9 cellular contexts compared by ENCODE assay signal in the genomic region with DNA sequence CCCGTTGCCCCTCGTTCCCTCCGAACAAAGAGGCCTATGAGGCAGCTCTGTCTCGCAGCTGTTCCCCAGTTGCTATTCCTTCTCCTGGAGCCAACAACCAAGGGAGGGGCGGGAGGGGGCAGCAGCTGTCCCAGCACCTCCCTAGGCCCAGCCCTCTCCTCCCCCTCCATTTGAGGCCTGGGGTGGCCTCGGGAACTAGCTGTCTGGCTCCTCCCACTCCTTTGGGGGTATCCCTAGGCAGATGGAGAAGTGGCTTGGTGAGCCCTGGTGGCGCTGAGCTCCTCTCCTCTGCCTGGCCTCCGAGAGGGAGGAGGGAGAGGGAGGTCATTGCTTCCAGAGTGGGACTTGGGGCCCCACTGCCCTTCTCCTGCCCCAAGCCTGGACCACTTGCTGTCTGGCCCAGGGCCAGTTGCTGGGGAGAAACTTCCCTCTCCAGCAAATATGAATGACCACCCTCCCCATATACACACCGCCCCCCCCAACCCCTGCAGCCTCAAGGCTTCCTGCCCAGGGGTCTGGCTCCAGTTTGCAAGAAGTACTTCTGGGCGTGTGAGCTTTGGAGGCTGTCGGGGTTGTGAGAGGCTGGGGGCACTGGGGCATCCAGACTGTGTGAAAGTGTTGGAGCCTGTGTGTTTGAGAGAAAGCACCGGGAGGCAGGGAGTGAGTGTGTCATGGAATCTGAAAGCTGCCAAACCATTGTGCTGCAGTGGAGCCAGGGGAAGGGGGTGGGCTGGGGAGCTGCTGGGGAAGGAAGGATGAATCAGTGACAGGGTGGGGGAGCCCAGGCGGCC. TPM values are rescaled to one million over a fixed set of nuclear protein-coding genes. Genes with fewer than 3 reads are reported as not detected.
DNase-seq lines count a peak whose midpoint lies in the region; ATAC-seq and TF ChIP-seq lines count a peak whose summit lies in the region.
"Had no signal": no experiment of that assay in that cellular context is flagged by ENCODE, and none has a peak within 500 bp of the region (broad histone marks: within the 10 kb centered on the region; RNA-seq: fewer than 3 reads in every experiment).

No MANE protein-coding gene starts in this region.

- no peak overlapping the region for H3K4me3 Mint-ChIP-seq in natural killer cell treated with Interleukin-12 subunit alpha and Interleukin-12 subunit beta and Interleukin-15 and Interleukin-18, amount 100 ng/mL, for 72 hours

- H4K20me1 ChIP-seq in smooth muscle cell (ENCODE audit: low read depth): peaks cover 60% of the 10 kb centered on the region
- H4K20me1 ChIP-seq in MM.1S (ENCODE audit: insufficient read depth, low read length): no peaks in the 10 kb centered on the region

- H3K4me1 Mint-ChIP-seq in natural killer cell treated with Interleukin-12 subunit alpha and Interleukin-12 subunit beta and Interleukin-15 and Interleukin-18, amount 100 ng/mL, for 72 hours (ENCODE audit: low read depth in 2 of 2): peaks cover 0 to 8% of the 10 kb centered on the region in 2 donors

- H3K9ac ChIP-seq in iPS-15b (ENCODE audit: low read depth, low read length) (no peak overlapping the region), smooth muscle cell (ENCODE audit: low read depth) (peak overlapping the region; percentile 83), MM.1S (ENCODE audit: low read length) (no peak overlapping the region)
- H3K9ac ChIP-seq: parathyroid adenoma had no signal

- no peak for ATAC-seq in natural killer cell treated with Interleukin-12 subunit alpha and Interleukin-12 subunit beta and Interleukin-15 and Interleukin-18, amount 100 ng/mL, for 72 hours

- H3K4me2 ChIP-seq in smooth muscle cell (peak overlapping the region; percentile 91), MM.1S (ENCODE audit: low read depth, low read length) (no peak overlapping the region)

- TF ChIP-seq CTCF in smooth muscle cell (IDR thresholded peaks at IDR 0.05; ENCODE audit: borderline replicate concordance, insufficient read depth, poor library complexity, severe bottlenecking) (no peak), MM.1S (IDR thresholded peaks at IDR 0.05; ENCODE audit: low read length) (no peak)

- H3K27ac Mint-ChIP-seq in natural killer cell treated with Interleukin-12 subunit alpha and Interleukin-12 subunit beta and Interleukin-15 and Interleukin-18, amount 100 ng/mL, for 72 hours: no peak overlapping the region

- H3K36me3 ChIP-seq in iPS-15b (ENCODE audit: control insufficient read depth, insufficient read depth, low read length) (peaks cover 11% of the 10 kb centered on the region), smooth muscle cell (ENCODE audit: low read depth) (no peaks in the 10 kb centered on the region), MM.1S (replicated peaks; ENCODE audit: insufficient read depth, low read length) (no peaks in the 10 kb centered on the region)

- no peaks in the 10 kb centered on the region for H3K9me3 ChIP-seq in iPS-15b (ENCODE audit: control insufficient read depth, insufficient read depth, low read length)
- H3K9me3 ChIP-seq in smooth muscle cell (replicated peaks; ENCODE audit: low read depth): no peaks in the 10 kb centered on the region
- no peaks in the 10 kb centered on the region for H3K9me3 ChIP-seq in MM.1S (replicated peaks; ENCODE audit: insufficient read depth, low read length)

- H2AFZ ChIP-seq in smooth muscle cell (ENCODE audit: low read depth) (no peak overlapping the region), MM.1S (ENCODE audit: low read length) (no peak overlapping the region)
- H2AFZ ChIP-seq: parathyroid adenoma had no signal

- H3K36me3 Mint-ChIP-seq in natural killer cell treated with Interleukin-12 subunit alpha and Interleukin-12 subunit beta and Interleukin-15 and Interleukin-18, amount 100 ng/mL, for 72 hours: no peaks in the 10 kb centered on the region

- H3K79me2 ChIP-seq in smooth muscle cell (ENCODE audit: low read depth) (peaks cover 3% of the 10 kb centered on the region), MM.1S (ENCODE audit: low read length) (no peaks in the 10 kb centered on the region)
- H3K79me2 ChIP-seq: parathyroid adenoma had no signal

- H3K27me3 Mint-ChIP-seq in natural killer cell treated with Interleukin-12 subunit alpha and Interleukin-12 subunit beta and Interleukin-15 and Interleukin-18, amount 100 ng/mL, for 72 hours: peaks cover 8 to 9% of the 10 kb centered on the region in 2 donors

- H3K4me1 ChIP-seq in iPS-15b (ENCODE audit: control insufficient read depth, insufficient read depth, low read length): peaks cover 4% of the 10 kb centered on the region
- H3K4me1 ChIP-seq in smooth muscle cell (ENCODE audit: low read depth): peaks cover 45% of the 10 kb centered on the region
- no peaks in the 10 kb centered on the region; the same call in 1 of the 2 replicates for H3K4me1 ChIP-seq in MM.1S (ENCODE audit: low read length)

- H3K4me3 ChIP-seq in iPS-15b (ENCODE audit: low read depth, low read length): peak overlapping the region; percentile 63
- H3K4me3 ChIP-seq in smooth muscle cell: peak overlapping the region; percentile 81
- H3K4me3 ChIP-seq in MM.1S (ENCODE audit: low read length): no peak overlapping the region

- H3F3A ChIP-seq in smooth muscle cell (ENCODE audit: low read depth) (peaks cover 12% of the 10 kb centered on the region), MM.1S (ENCODE audit: insufficient read depth, low read length) (no peaks in the 10 kb centered on the region)

- WGBS in smooth muscle cell (ENCODE audit: low lambda C conversion rate): 15% methylated on average over 13 of the region's 13 CpGs

- no peaks in the 10 kb centered on the region for H3K9me3 Mint-ChIP-seq in natural killer cell treated with Interleukin-12 subunit alpha and Interleukin-12 subunit beta and Interleukin-15 and Interleukin-18, amount 100 ng/mL, for 72 hours

- H3K9me2 ChIP-seq in MM.1S (replicated peaks; ENCODE audit: insufficient read depth, low read length): no peaks in the 10 kb centered on the region

- H3K27me3 ChIP-seq in iPS-15b (ENCODE audit: control insufficient read depth, insufficient read depth, low read length): peaks cover 15% of the 10 kb centered on the region
- H3K27me3 ChIP-seq in smooth muscle cell (ENCODE audit: low read depth): no peaks in the 10 kb centered on the region
- H3K27me3 ChIP-seq in MM.1S (replicated peaks; ENCODE audit: insufficient read depth, low read length): peaks cover 49% of the 10 kb centered on the region

- DNase-seq in HPDE6-E6E7 (ENCODE audit: extremely low spot score) (peak; percentile 23), amygdala (lab: John Stamatoyannopoulos, UW) (peak in 54 of 56 donors; percentile 23 to 85 (median 62)), smooth muscle cell (lab: John Stamatoyannopoulos, UW; ENCODE audit: unreplicated experiment) (peak; percentile 57), amniotic stem cell (lab: John Stamatoyannopoulos, UW) (no peak), NCI-H1436 (lab: John Stamatoyannopoulos, UW) (no peak), MM.1S (no peak)
- DNase-seq in natural killer cell treated with Interleukin-12 subunit alpha and Interleukin-12 subunit beta and Interleukin-15 and Interleukin-18, amount 100 ng/mL, for 72 hours (ENCODE audit: low spot score): no peak

- H3K27ac ChIP-seq in smooth muscle cell (ENCODE audit: low read depth) (peak overlapping the region; percentile 50), MM.1S (ENCODE audit: low read length) (no peak overlapping the region)
- H3K27ac ChIP-seq: parathyroid adenoma had no signal

RNA-seq across cellular contexts. Expression of a gene that starts 3.1 kb away (rescaled TPM):
- 26.9 and 34.2 TPM in 2 replicates for total RNA-seq in smooth muscle cell
- 31.7 and 38.6 TPM in 2 replicates for polyA plus RNA-seq in smooth muscle cell
- not detected for total RNA-seq in natural killer cell treated with Interleukin-12 subunit alpha and Interleukin-12 subunit beta and Interleukin-15 and Interleukin-18, amount 100 ng/mL, for 72 hours

RNA-seq across cellular contexts. Expression of a gene that starts 29.3 kb away (rescaled TPM):
- total RNA-seq in smooth muscle cell: 131 TPM in 2 replicates
- 317 and 325 TPM in 2 replicates for polyA plus RNA-seq in smooth muscle cell
- 100 to 1,000 TPM; 115 to 145 TPM for total RNA-seq in natural killer cell treated with Interleukin-12 subunit alpha and Interleukin-12 subunit beta and Interleukin-15 and Interleukin-18, amount 100 ng/mL, for 72 hours

RNA-seq across cellular contexts. Expression of a gene that starts 41.6 kb away (rescaled TPM):
- 2.7 and 3.2 TPM in 2 replicates for total RNA-seq in smooth muscle cell
- 3.1 and 4.7 TPM in 2 replicates for polyA plus RNA-seq in smooth muscle cell
- total RNA-seq in natural killer cell treated with Interleukin-12 subunit alpha and Interleukin-12 subunit beta and Interleukin-15 and Interleukin-18, amount 100 ng/mL, for 72 hours: 10 to 100 TPM; 15.1 to 23.8 TPM

RNA-seq across cellular contexts. Expression of a gene that starts 57.7 kb away (rescaled TPM):
- not detected in 2 replicates for total RNA-seq in smooth muscle cell
- 1.7 and 4.0 TPM in 2 replicates for polyA plus RNA-seq in smooth muscle cell
- not detected for total RNA-seq in natural killer cell treated with Interleukin-12 subunit alpha and Interleukin-12 subunit beta and Interleukin-15 and Interleukin-18, amount 100 ng/mL, for 72 hours

Comparison
In these comparisons a context has a peak if more than half of its experiments do, and no peak if none do; other contexts are left out.
1. DNase-seq: peak in HPDE6-E6E7 (single experiment), amygdala (54 of 56) and smooth muscle cell (single experiment); none in amniotic stem cell (single experiment), NCI-H1436 (single experiment), natural killer cell treated with Interleukin-12 subunit alpha and Interleukin-12 subunit beta and Interleukin-15 and Interleukin-18, amount 100 ng/mL, for 72 hours (single experiment) and MM.1S (single experiment).
2. RNA of a gene that starts 3.1 kb away (total RNA-seq): 26.9 to 34.2 TPM in smooth muscle cell; not detected in natural killer cell treated with Interleukin-12 subunit alpha and Interleukin-12 subunit beta and Interleukin-15 and Interleukin-18, amount 100 ng/mL, for 72 hours; every median in the first group is over 10 times any median in the second.